15 cellular contexts compared by ENCODE assay signal in genomic region chr3:146421814-146422748, GRCh38. TPM values are rescaled to one million over a fixed set of nuclear protein-coding genes. Genes with fewer than 3 reads are reported as not detected.
A peak's percentile ranks its signal among the peaks of the same experiment; 100 is the strongest.
DNase-seq lines count a peak whose midpoint lies in the region; ATAC-seq and TF ChIP-seq lines count a peak whose summit lies in the region.
"Had no signal": no experiment of that assay in that cellular context is flagged by ENCODE, and none has a peak within 500 bp of the region (broad histone marks: within the 10 kb centered on the region; RNA-seq: fewer than 3 reads in every experiment).

No MANE protein-coding gene starts in this region.

- POLR2A ChIA-PET in RWPE1 (lab: Yijun Ruan, JAX; ENCODE audit: low non-redundant PET), result no interaction called here
- POLR2A ChIA-PET in activated CD8-positive, alpha-beta T cell treated with anti-CD3 and anti-CD28 coated beads, Interleukin-2, amount 10 ng/mL, durations not matched to agents 7 days and 5 days (lab: Charles Lee), result no interaction called here

- no peaks in the 10 kb centered on the region for H3K27me3 ChIP-seq in osteoblast (ENCODE audit: insufficient read depth, low read length)
- H3K27me3 ChIP-seq: adrenal gland had no signal

- peak overlapping the region; percentile 4 for H3K4me2 ChIP-seq in osteoblast (ENCODE audit: insufficient read depth, low read length)

- H3K9me3 Mint-ChIP-seq in activated CD8-positive, alpha-beta T cell treated with anti-CD3 and anti-CD28 coated beads, Interleukin-2, amount 10 ng/mL, durations not matched to agents 7 days and 5 days (ENCODE audit: insufficient read depth), result no peaks in the 10 kb centered on the region
- H3K9me3 Mint-ChIP-seq: effector memory CD8-positive, alpha-beta T cell had no signal

- no peaks in the 10 kb centered on the region for H3K9me3 ChIP-seq in osteoblast (ENCODE audit: low read depth, low read length)
- H3K9me3 ChIP-seq: adrenal gland had no signal

- CTCF ChIA-PET in RWPE1 (lab: Yijun Ruan, JAX), result no interaction called here
- CTCF ChIA-PET in activated CD8-positive, alpha-beta T cell treated with anti-CD3 and anti-CD28 coated beads, Interleukin-2, amount 10 ng/mL, durations not matched to agents 7 days and 5 days (lab: Charles Lee), result no interaction called here

- no peak overlapping the region for H2AFZ ChIP-seq in osteoblast (ENCODE audit: low read length)

- no peaks in the 10 kb centered on the region for H3K36me3 ChIP-seq in osteoblast (ENCODE audit: insufficient read depth, low read length)
- H3K36me3 ChIP-seq: adrenal gland had no signal

- TF ChIP-seq CTCF in RWPE1 (conservative IDR thresholded peaks at IDR 0.05; ENCODE audit: low read depth), result no peak
- TF ChIP-seq CTCF in osteoblast (IDR thresholded peaks at IDR 0.05; ENCODE audit: extremely low read depth, low read depth, low read length), result no peak

- no peak for ATAC-seq in HG02588 (IDR thresholded peaks at IDR 0.05; ENCODE audit: unreplicated experiment)
- no peak for ATAC-seq in activated CD8-positive, alpha-beta T cell treated with anti-CD3 and anti-CD28 coated beads, Interleukin-2, amount 10 ng/mL, durations not matched to agents 7 days and 5 days
- ATAC-seq: effector memory CD8-positive, alpha-beta T cell had no signal

- H3K4me1 ChIP-seq in osteoblast (ENCODE audit: insufficient read depth, low read length), result peaks cover 12% of the 10 kb centered on the region
- H3K4me1 ChIP-seq: adrenal gland had no signal

- no peaks in the 10 kb centered on the region for H3K4me1 Mint-ChIP-seq in activated CD8-positive, alpha-beta T cell treated with anti-CD3 and anti-CD28 coated beads, Interleukin-2, amount 10 ng/mL, durations not matched to agents 7 days and 5 days (ENCODE audit: low read depth)
- H3K4me1 Mint-ChIP-seq: CD4-positive, alpha-beta memory T cell had no signal

- peaks cover 6% of the 10 kb centered on the region for H3K27me3 Mint-ChIP-seq in activated CD8-positive, alpha-beta T cell treated with anti-CD3 and anti-CD28 coated beads, Interleukin-2, amount 10 ng/mL, durations not matched to agents 7 days and 5 days (ENCODE audit: low read depth)

- H3K27ac ChIP-seq in RWPE1, result no peak overlapping the region
- H3K27ac ChIP-seq in epithelial cell of prostate, result no peak overlapping the region
- H3K27ac ChIP-seq in osteoblast (ENCODE audit: low read depth, low read length), result no peak overlapping the region
- H3K27ac ChIP-seq: adrenal gland had no signal

- no peaks in the 10 kb centered on the region for H4K20me1 ChIP-seq in osteoblast (ENCODE audit: insufficient read depth, low read length)

- no peaks in the 10 kb centered on the region for H3K36me3 Mint-ChIP-seq in activated CD8-positive, alpha-beta T cell treated with anti-CD3 and anti-CD28 coated beads, Interleukin-2, amount 10 ng/mL, durations not matched to agents 7 days and 5 days (ENCODE audit: low read depth)
- H3K36me3 Mint-ChIP-seq: CD4-positive, alpha-beta memory T cell had no signal

- DNase-seq in EL (peak; percentile 74), RWPE1 (ENCODE audit: low spot score) (peak; percentile 15), epithelial cell of prostate (ENCODE audit: low read depth, low spot score) (peak; percentile 62), osteoblast (ENCODE audit: insufficient read length, low spot score, missing footprints) (peak; percentile 31), GDM1 (lab: John Stamatoyannopoulos, UW) (no peak)
- DNase-seq in activated CD8-positive, alpha-beta T cell treated with anti-CD3 and anti-CD28 coated beads, Interleukin-2, amount 10 ng/mL, durations not matched to agents 7 days and 5 days, result no peak
- no peak for DNase-seq in effector CD8-positive, alpha-beta T cell (lab: John Stamatoyannopoulos, UW)
- DNase-seq: activated CD8-positive, alpha-beta memory T cell treated with anti-CD3 and anti-CD28 coated beads, Interleukin-2, amount 50 U/mL, for 4 hours; adrenal gland; CD4-positive, alpha-beta memory T cell; effector memory CD8-positive, alpha-beta T cell; MM.1S; NCI-H510A treated with DMSO at 0.1 percent for 48 hours; SHP77 had no signal

- H3K79me2 ChIP-seq in osteoblast (ENCODE audit: insufficient read depth, low read length), result no peaks in the 10 kb centered on the region

- no peak overlapping the region for H3K4me3 ChIP-seq in osteoblast (ENCODE audit: insufficient read depth, low read length)
- H3K4me3 ChIP-seq: adrenal gland had no signal

- no peak overlapping the region for H3K27ac Mint-ChIP-seq in activated CD8-positive, alpha-beta T cell treated with anti-CD3 and anti-CD28 coated beads, Interleukin-2, amount 10 ng/mL, durations not matched to agents 7 days and 5 days
- H3K27ac Mint-ChIP-seq: CD4-positive, alpha-beta memory T cell; effector memory CD8-positive, alpha-beta T cell had no signal

- no peak overlapping the region for H3K4me3 Mint-ChIP-seq in activated CD8-positive, alpha-beta T cell treated with anti-CD3 and anti-CD28 coated beads, Interleukin-2, amount 10 ng/mL, durations not matched to agents 7 days and 5 days
- H3K4me3 Mint-ChIP-seq: CD4-positive, alpha-beta memory T cell; effector memory CD8-positive, alpha-beta T cell had no signal

RNA-seq across cellular contexts. Expression of gene PLSCR2, which starts 47.3 kb away (rescaled TPM):
- not detected in 2 replicates for total RNA-seq in osteoblast
- not detected for total RNA-seq in activated CD8-positive, alpha-beta T cell treated with anti-CD3 and anti-CD28 coated beads, Interleukin-2, amount 10 ng/mL, durations not matched to agents 7 days and 5 days

Comparison
In these comparisons a context has a peak if more than half of its experiments do, and no peak if none do; other contexts are left out.
1. DNase-seq: peak in EL (single experiment), RWPE1 (single experiment), epithelial cell of prostate (single experiment) and osteoblast (single experiment); none in activated CD8-positive, alpha-beta T cell treated with anti-CD3 and anti-CD28 coated beads, Interleukin-2, amount 10 ng/mL, durations not matched to agents 7 days and 5 days (single experiment), GDM1 (single experiment) and effector CD8-positive, alpha-beta T cell (single experiment).